ENCODE assay signal across 8 cellular contexts in the genomic region with DNA sequence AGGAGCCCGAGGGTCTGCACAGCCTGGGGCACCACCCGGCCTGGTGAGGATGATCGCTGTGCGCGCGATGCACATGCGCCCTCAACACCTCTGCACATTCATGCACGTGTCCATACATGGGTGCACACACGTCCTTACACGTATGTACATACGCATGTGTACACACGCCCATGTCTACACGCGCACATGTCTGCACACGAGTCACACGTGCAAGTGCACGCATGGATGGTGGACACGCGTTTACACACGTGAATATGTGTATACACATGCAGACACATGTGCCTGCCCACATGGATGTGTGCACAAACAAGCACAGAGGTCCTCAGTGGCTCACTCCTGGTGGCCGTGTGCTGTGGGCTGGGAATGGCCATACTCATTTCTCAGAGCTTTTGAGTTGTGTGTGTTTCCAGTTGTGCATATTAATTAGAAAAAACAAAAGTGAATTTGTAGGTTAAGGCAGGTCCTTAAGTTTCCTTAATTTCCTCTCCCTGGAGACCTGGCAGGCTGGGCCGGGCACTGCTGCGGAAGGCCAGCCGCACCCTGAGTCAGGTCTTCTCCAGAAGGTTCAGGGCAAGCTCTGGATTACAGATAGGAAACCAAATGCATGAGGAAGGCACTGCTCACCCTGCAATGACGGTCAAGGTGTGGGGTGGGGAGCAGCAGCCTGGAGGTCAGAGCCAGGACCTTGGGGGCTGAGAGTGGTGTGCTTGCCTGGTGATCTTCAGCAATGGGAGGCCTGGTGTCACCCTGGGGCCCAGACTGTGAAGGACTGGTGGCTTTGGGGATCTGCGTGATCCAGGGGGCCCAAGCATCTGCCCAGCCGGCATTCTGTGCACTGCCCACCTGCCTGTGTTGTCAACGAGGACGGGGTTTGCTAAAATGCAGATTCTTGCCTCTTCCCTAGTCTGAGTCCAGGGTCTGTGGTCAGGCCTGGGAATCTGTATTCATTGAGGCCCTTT. TPM values are rescaled to one million over a fixed set of nuclear protein-coding genes. Genes with fewer than 3 reads are reported as not detected.
DNase-seq lines count a peak whose midpoint lies in the region; ATAC-seq, FAIRE-seq and TF ChIP-seq lines count a peak whose summit lies in the region.

No MANE protein-coding gene starts in this region.

- peaks cover 4% of the 10 kb centered on the region for H3K4me1 ChIP-seq in endothelial cell of umbilical vein (ENCODE audit: control insufficient read depth, extremely low read depth, insufficient read depth, low read length)

- CTCF ChIA-PET in endothelial cell of umbilical vein (lab: Charles Lee) = interaction anchor here (1.0 to 1.5 kb wide), 2 partner anchors 277 to 282 kb away, joined by 3 to 8 read pairs; no protein-coding TSS in a partner anchor

- TF ChIP-seq CTCF in GM12864 (IDR thresholded peaks at IDR 0.05; ENCODE audit: low read depth, low read length, missing control alignments) = no peak
- no peak for TF ChIP-seq CTCF in endothelial cell of umbilical vein (IDR thresholded peaks at IDR 0.05; ENCODE audit: extremely low read depth in 1 of 2, insufficient read depth in 1 of 2, low read depth in 1 of 2, low read length in 2 of 2)

- H3K27me3 ChIP-seq in endothelial cell of umbilical vein (ENCODE audit: control insufficient read depth in 2 of 2, insufficient read depth in 2 of 2, low read length in 2 of 2) = no peaks in the 10 kb centered on the region

- H3K79me2 ChIP-seq in endothelial cell of umbilical vein (ENCODE audit: control insufficient read depth, insufficient read depth, low read length) = no peaks in the 10 kb centered on the region

- H3K36me3 ChIP-seq in endothelial cell of umbilical vein (ENCODE audit: control insufficient read depth in 2 of 2, extremely low read depth in 1 of 2, insufficient read depth in 2 of 2, low read length in 2 of 2) = no peaks in the 10 kb centered on the region

- no peaks in the 10 kb centered on the region for H3K9me3 ChIP-seq in endothelial cell of umbilical vein (replicated peaks; ENCODE audit: control insufficient read depth, insufficient read depth, low read length)

- no peaks in the 10 kb centered on the region for H4K20me1 ChIP-seq in endothelial cell of umbilical vein (replicated peaks; ENCODE audit: control insufficient read depth, extremely low read depth, insufficient read depth, low read length)

- dilution Hi-C loops in endothelial cell of umbilical vein (cut with MboI; ENCODE audit: extremely low pct_ligation_motif_present, low sequenced_read_pairs) = no loop called here

- POLR2A ChIA-PET in endothelial cell of umbilical vein (lab: Charles Lee) = no interaction called here

- H3K9me1 ChIP-seq in endothelial cell of umbilical vein (replicated peaks; ENCODE audit: control insufficient read depth, extremely low read depth, insufficient read depth, low read length) = no peaks in the 10 kb centered on the region

- H3K9ac ChIP-seq in endothelial cell of umbilical vein (replicated peaks; ENCODE audit: extremely low read depth, insufficient read depth, low read length) = peak overlapping the region; percentile 12

- DNase-seq in GM12864 (ENCODE audit: low read depth) (peak; percentile 38), endothelial cell of umbilical vein (ENCODE audit: low read depth, low spot score) (peak; percentile 48), SW 1271 (lab: John Stamatoyannopoulos, UW) (no peak), NCI-H2081 treated with DMSO at 0.1 percent for 48 hours (lab: John Stamatoyannopoulos, UW) (no peak), SIG-M5 treated with dmso at 0.1 percent for 504 hours (lab: John Stamatoyannopoulos, UW; ENCODE audit: unreplicated experiment) (no peak)
- peak; percentile 29 for DNase-seq in activated CD4-positive, alpha-beta T cell treated with anti-CD3 and anti-CD28 coated beads, Interleukin-2, amount 50 U/mL, for 1 hour
- DNase-seq in stimulated activated CD4-positive, alpha-beta T cell treated with anti-CD3 and anti-CD28 coated beads, Interleukin-12 subunit alpha, Interleukin-12 subunit beta, amount 100 ng/mL, for 24 hours (ENCODE audit: low read depth in 2 of 2) = peak; percentile 23 to 31

- BruUV-seq in endothelial cell of umbilical vein (replicated peaks; lab: Mats Ljungman, UMichigan) = TSS peak; percentile 38

- H3K4me3 ChIP-seq in GM12864 (ENCODE audit: low read depth, low read length) (no peak overlapping the region; the same call in 1 of the 2 replicates), endothelial cell of umbilical vein (replicated peaks in 1 of 3; ENCODE audit: insufficient read depth in 1 of 3, low read depth in 1 of 3, low read length in 3 of 3) (no peak overlapping the region)

- no peak for FAIRE-seq in endothelial cell of umbilical vein (lab: Jason Lieb, UNC)

- intact Hi-C loops in endothelial cell of umbilical vein (cut with micrococcal nuclease) = loop anchor here (2.0 kb wide), 1 partner anchor 477 kb away; no protein-coding TSS in a partner anchor

- no peak overlapping the region for H2AFZ ChIP-seq in endothelial cell of umbilical vein (ENCODE audit: low read depth, low read length)

- no peak overlapping the region for H3K4me2 ChIP-seq in endothelial cell of umbilical vein (ENCODE audit: insufficient read depth, low read length)

- ATAC-seq in HG02678 (IDR thresholded peaks at IDR 0.05; ENCODE audit: unreplicated experiment) = no peak

- no peak overlapping the region for H3K27ac ChIP-seq in endothelial cell of umbilical vein (ENCODE audit: insufficient read depth, low read depth, low read length)

- no peak for TF ChIP-seq POLR2A in endothelial cell of umbilical vein (IDR thresholded peaks at IDR 0.05; ENCODE audit: low read depth, low read length)

TF ChIP-seq in endothelial cell of umbilical vein, 7 proteins besides CTCF, POLR2A, EP300 and RAD21:
- no peak for TF ChIP-seq GATA2 (IDR thresholded peaks at IDR 0.05; ENCODE audit: insufficient read depth, insufficient read length, low read depth, low read length)
- TF ChIP-seq, protein P1, sequence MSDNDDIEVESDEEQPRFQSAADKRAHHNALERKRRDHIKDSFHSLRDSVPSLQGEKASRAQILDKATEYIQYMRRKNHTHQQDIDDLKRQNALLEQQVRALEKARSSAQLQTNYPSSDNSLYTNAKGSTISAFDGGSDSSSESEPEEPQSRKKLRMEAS (IDR thresholded peaks at IDR 0.05; ENCODE audit: insufficient read depth, insufficient read length) = peak; percentile 90

RNA-seq across cellular contexts. Expression of gene RNU6ATAC, which starts 1.3 kb away (rescaled TPM):
- 116 and 164 TPM in 2 replicates for total RNA-seq in endothelial cell of umbilical vein
- not detected in 2 replicates for polyA plus RNA-seq in endothelial cell of umbilical vein
- not detected in 2 replicates for polyA plus RNA-seq in endothelial cell of umbilical vein (2011; cell fraction: cytosol; rRNA removed)
- polyA plus RNA-seq in endothelial cell of umbilical vein (2011; cell fraction: nucleus; rRNA removed) = not detected in 2 replicates
- not detected in 2 replicates for polyA plus RNA-seq in endothelial cell of umbilical vein (2012)
- polyA minus RNA-seq in endothelial cell of umbilical vein = under 0.01 TPM in 2 replicates
- 3,090 TPM for polyA minus RNA-seq in endothelial cell of umbilical vein (2011; cell fraction: cytosol; rRNA and poly(A)+ RNA removed)
- polyA minus RNA-seq in endothelial cell of umbilical vein (2011; cell fraction: nucleus; rRNA and poly(A)+ RNA removed) = under 0.01 TPM in 1 of 2 replicates, not detected in the other

RNA-seq across cellular contexts. Expression of gene WDR5, which starts 29.8 kb away (rescaled TPM):
- 42.4 and 42.5 TPM in 2 replicates for total RNA-seq in endothelial cell of umbilical vein
- 30.8 and 32.1 TPM in 2 replicates for polyA plus RNA-seq in endothelial cell of umbilical vein
- polyA plus RNA-seq in endothelial cell of umbilical vein (2011; cell fraction: cytosol; rRNA removed) = 37.0 and 38.6 TPM in 2 replicates
- polyA plus RNA-seq in endothelial cell of umbilical vein (2011; cell fraction: nucleus; rRNA removed) = 53.3 and 60.1 TPM in 2 replicates
- 39.0 and 39.5 TPM in 2 replicates for polyA plus RNA-seq in endothelial cell of umbilical vein (2012)
- 15.8 and 18.1 TPM in 2 replicates for polyA minus RNA-seq in endothelial cell of umbilical vein
- polyA minus RNA-seq in endothelial cell of umbilical vein (2011; cell fraction: cytosol; rRNA and poly(A)+ RNA removed) = 39.8 TPM
- 12.5 and 12.8 TPM in 2 replicates for polyA minus RNA-seq in endothelial cell of umbilical vein (2011; cell fraction: nucleus; rRNA and poly(A)+ RNA removed)

Comparison
In these comparisons a context has a peak if more than half of its experiments do, and no peak if none do; other contexts are left out.
1. DNase-seq: peak in GM12864 (single experiment), activated CD4-positive, alpha-beta T cell treated with anti-CD3 and anti-CD28 coated beads, Interleukin-2, amount 50 U/mL, for 1 hour (single experiment), endothelial cell of umbilical vein (single experiment) and stimulated activated CD4-positive, alpha-beta T cell treated with anti-CD3 and anti-CD28 coated beads, Interleukin-12 subunit alpha, Interleukin-12 subunit beta, amount 100 ng/mL, for 24 hours (2 of 2); none in SW 1271 (0 of 2), NCI-H2081 treated with DMSO at 0.1 percent for 48 hours (single experiment) and SIG-M5 treated with dmso at 0.1 percent for 504 hours (single experiment).